Comparison of ENCODE assay signal across 30 cellular contexts in genomic region chr11:96413408-96413807, GRCh38.
"Had no signal": no experiment of that assay in that cellular context is flagged by ENCODE, and none has a peak within 500 bp of the region (broad histone marks: within the 10 kb centered on the region; RNA-seq: fewer than 3 reads in every experiment).

No MANE protein-coding gene starts in this region.

- H3K4me2 ChIP-seq: smooth muscle cell had no signal

- H3K4me1 ChIP-seq: ascending aorta, prostate gland, stomach, thyroid gland, upper lobe of left lung, vagina had no signal

- H3K27me3 ChIP-seq: ascending aorta, thyroid gland, upper lobe of left lung, vagina had no signal

- H3K27ac Mint-ChIP-seq: activated CD4-positive, alpha-beta memory T cell treated with anti-CD3 and anti-CD28 coated beads, Interleukin-2, amount 10 ng/mL, durations not matched to agents 7 days and 5 days; activated CD4-positive, alpha-beta T cell treated with anti-CD3 and anti-CD28 coated beads, Interleukin-2, amount 10 ng/mL, durations not matched to agents 7 days and 5 days; activated naive CD4-positive, alpha-beta T cell treated with anti-CD3 and anti-CD28 coated beads, Interleukin-2, amount 10 ng/mL, durations not matched to agents 7 days and 5 days; activated naive CD8-positive, alpha-beta T cell treated with anti-CD3 and anti-CD28 coated beads, Interleukin-2, amount 10 ng/mL, durations not matched to agents 7 days and 5 days; activated T-cell treated with anti-CD3 and anti-CD28 coated beads, Interleukin-2, amount 50 U/mL, for 24 hours; brain; effector memory CD8-positive, alpha-beta T cell; immature natural killer cell; memory B cell; natural killer cell treated with Interleukin-12 subunit alpha and Interleukin-12 subunit beta and Interleukin-15 and Interleukin-18, amount 100 ng/mL, for 72 hours; stimulated activated naive B cell treated with anti-CD40 and anti-IgM and Interleukin-4, amounts not matched to agents 10 μg/mL and 1 μg/mL and 100 μg/mL, for 72 hours; WTC11 had no signal

- H3K4me1 Mint-ChIP-seq: activated CD4-positive, alpha-beta memory T cell treated with anti-CD3 and anti-CD28 coated beads, Interleukin-2, amount 10 ng/mL, durations not matched to agents 7 days and 5 days; activated CD4-positive, alpha-beta T cell treated with anti-CD3 and anti-CD28 coated beads, Interleukin-2, amount 10 ng/mL, durations not matched to agents 7 days and 5 days; activated naive CD4-positive, alpha-beta T cell treated with anti-CD3 and anti-CD28 coated beads, Interleukin-2, amount 10 ng/mL, durations not matched to agents 7 days and 5 days; activated naive CD8-positive, alpha-beta T cell treated with anti-CD3 and anti-CD28 coated beads, Interleukin-2, amount 10 ng/mL, durations not matched to agents 7 days and 5 days; immature natural killer cell; memory B cell; stimulated activated naive B cell treated with anti-CD40 and anti-IgM and Interleukin-4, amounts not matched to agents 10 μg/mL and 1 μg/mL and 100 μg/mL, for 72 hours had no signal

- H3K36me3 ChIP-seq: ascending aorta, prostate gland, stomach, thyroid gland, upper lobe of left lung, vagina had no signal

- DNase-seq: activated CD4-positive, alpha-beta memory T cell treated with anti-CD3 and anti-CD28 coated beads, Interleukin-2, amount 10 ng/mL, durations not matched to agents 7 days and 5 days; activated CD4-positive, alpha-beta T cell treated with anti-CD3 and anti-CD28 coated beads for 1 hour; activated CD4-positive, alpha-beta T cell treated with anti-CD3 and anti-CD28 coated beads, Interleukin-2, amount 10 ng/mL, durations not matched to agents 7 days and 5 days; activated CD8-positive, alpha-beta memory T cell treated with anti-CD3 and anti-CD28 coated beads, Interleukin-2, amount 50 U/mL, for 48 hours; activated gamma-delta T cell; activated naive CD4-positive, alpha-beta T cell treated with anti-CD3 and anti-CD28 coated beads, Interleukin-2, amount 10 ng/mL, durations not matched to agents 7 days and 5 days; activated naive CD8-positive, alpha-beta T cell treated with anti-CD3 and anti-CD28 coated beads, Interleukin-2, amount 10 ng/mL, durations not matched to agents 7 days and 5 days; activated T-cell treated with anti-CD3 and anti-CD28 coated beads, Interleukin-2, amount 50 U/mL, for 24 hours; cortex of kidney; effector memory CD8-positive, alpha-beta T cell; head of caudate nucleus; hippocampal formation; immature natural killer cell; kidney; stimulated activated CD4-positive, alpha-beta T cell treated with anti-CD3 and anti-CD28 coated beads, Interleukin-1b, Interleukin-23, amount 100 ng/mL, for 48 hours; stimulated activated CD4-positive, alpha-beta T cell treated with anti-CD3 and anti-CD28 coated beads, Interleukin-4, amount 100 ng/mL, for 4 hours; stimulated activated CD8-positive, alpha-beta memory T cell treated with anti-CD3 and anti-CD28 coated beads, Interleukin-4, amount 100 ng/mL, for 48 hours; stimulated activated naive B cell treated with anti-CD40 and anti-IgM and Interleukin-4, amounts not matched to agents 10 μg/mL and 1 μg/mL and 100 μg/mL, for 72 hours; stomach; T-helper 2 cell; upper lobe of left lung had no signal

- H3K4me3 Mint-ChIP-seq: activated CD4-positive, alpha-beta memory T cell treated with anti-CD3 and anti-CD28 coated beads, Interleukin-2, amount 10 ng/mL, durations not matched to agents 7 days and 5 days; activated CD4-positive, alpha-beta T cell treated with anti-CD3 and anti-CD28 coated beads, Interleukin-2, amount 10 ng/mL, durations not matched to agents 7 days and 5 days; activated naive CD4-positive, alpha-beta T cell treated with anti-CD3 and anti-CD28 coated beads, Interleukin-2, amount 10 ng/mL, durations not matched to agents 7 days and 5 days; activated naive CD8-positive, alpha-beta T cell treated with anti-CD3 and anti-CD28 coated beads, Interleukin-2, amount 10 ng/mL, durations not matched to agents 7 days and 5 days; activated T-cell treated with anti-CD3 and anti-CD28 coated beads, Interleukin-2, amount 50 U/mL, for 24 hours; brain; effector memory CD8-positive, alpha-beta T cell; immature natural killer cell; memory B cell; natural killer cell treated with Interleukin-12 subunit alpha and Interleukin-12 subunit beta and Interleukin-15 and Interleukin-18, amount 100 ng/mL, for 72 hours; stimulated activated naive B cell treated with anti-CD40 and anti-IgM and Interleukin-4, amounts not matched to agents 10 μg/mL and 1 μg/mL and 100 μg/mL, for 72 hours; WTC11 had no signal

- H3K9me3 ChIP-seq: ascending aorta, prostate gland, stomach, thyroid gland, upper lobe of left lung, vagina had no signal

- FAIRE-seq: kidney had no signal

- H3K27ac ChIP-seq: ascending aorta, prostate gland, stomach, thyroid gland, upper lobe of left lung, vagina had no signal

- H3K4me3 ChIP-seq: ascending aorta, prostate gland, smooth muscle cell, stomach, thyroid gland, upper lobe of left lung, vagina had no signal

- ATAC-seq: effector memory CD8-positive, alpha-beta T cell; natural killer cell treated with Interleukin-12 subunit alpha and Interleukin-12 subunit beta and Interleukin-15 and Interleukin-18, amount 100 ng/mL, for 72 hours; stimulated activated naive B cell treated with anti-CD40 and anti-IgM and Interleukin-4, amounts not matched to agents 10 μg/mL and 1 μg/mL and 100 μg/mL, for 72 hours had no signal

- H3K9me3 Mint-ChIP-seq: activated CD4-positive, alpha-beta memory T cell treated with anti-CD3 and anti-CD28 coated beads, Interleukin-2, amount 10 ng/mL, durations not matched to agents 7 days and 5 days; activated CD4-positive, alpha-beta T cell treated with anti-CD3 and anti-CD28 coated beads, Interleukin-2, amount 10 ng/mL, durations not matched to agents 7 days and 5 days; activated naive CD4-positive, alpha-beta T cell treated with anti-CD3 and anti-CD28 coated beads, Interleukin-2, amount 10 ng/mL, durations not matched to agents 7 days and 5 days; activated naive CD8-positive, alpha-beta T cell treated with anti-CD3 and anti-CD28 coated beads, Interleukin-2, amount 10 ng/mL, durations not matched to agents 7 days and 5 days; activated T-cell treated with anti-CD3 and anti-CD28 coated beads, Interleukin-2, amount 50 U/mL, for 24 hours; effector memory CD8-positive, alpha-beta T cell; immature natural killer cell; memory B cell; natural killer cell treated with Interleukin-12 subunit alpha and Interleukin-12 subunit beta and Interleukin-15 and Interleukin-18, amount 100 ng/mL, for 72 hours; stimulated activated naive B cell treated with anti-CD40 and anti-IgM and Interleukin-4, amounts not matched to agents 10 μg/mL and 1 μg/mL and 100 μg/mL, for 72 hours had no signal

- H3K36me3 Mint-ChIP-seq: activated naive CD4-positive, alpha-beta T cell treated with anti-CD3 and anti-CD28 coated beads, Interleukin-2, amount 10 ng/mL, durations not matched to agents 7 days and 5 days; activated naive CD8-positive, alpha-beta T cell treated with anti-CD3 and anti-CD28 coated beads, Interleukin-2, amount 10 ng/mL, durations not matched to agents 7 days and 5 days; brain; immature natural killer cell; memory B cell; natural killer cell treated with Interleukin-12 subunit alpha and Interleukin-12 subunit beta and Interleukin-15 and Interleukin-18, amount 100 ng/mL, for 72 hours; stimulated activated naive B cell treated with anti-CD40 and anti-IgM and Interleukin-4, amounts not matched to agents 10 μg/mL and 1 μg/mL and 100 μg/mL, for 72 hours had no signal
